27 cellular contexts compared by ENCODE assay signal in genomic region chr6:148457843-148458159, GRCh38.
DNase-seq lines count a peak whose midpoint lies in the region; ATAC-seq, FAIRE-seq and TF ChIP-seq lines count a peak whose summit lies in the region.
"Had no signal": no experiment of that assay in that cellular context is flagged by ENCODE, and none has a peak within 500 bp of the region (broad histone marks: within the 10 kb centered on the region; RNA-seq: fewer than 3 reads in every experiment).

No MANE protein-coding gene starts in this region.

- peaks cover 4% of the 10 kb centered on the region for H3K4me1 Mint-ChIP-seq in activated CD4-positive, alpha-beta T cell treated with anti-CD3 and anti-CD28 coated beads for 36 hours
- H3K4me1 Mint-ChIP-seq in astrocyte (ENCODE audit: low read depth, unreplicated experiment), result peaks cover 12% of the 10 kb centered on the region
- H3K4me1 Mint-ChIP-seq in stimulated activated effector memory CD8-positive, alpha-beta T cell treated with anti-CD3 and anti-CD28 coated beads, Interleukin-12 subunit alpha, Interleukin-12 subunit beta, amount 100 ng/mL, for 72 hours, result no peaks in the 10 kb centered on the region
- H3K4me1 Mint-ChIP-seq: B cell had no signal

- no peak overlapping the region for H3K4me3 ChIP-seq in astrocyte (ENCODE audit: insufficient read depth, low read depth, low read length)
- no peak overlapping the region for H3K4me3 ChIP-seq in hepatocyte
- H3K4me3 ChIP-seq: GM12878, PC-9, SJCRH30 had no signal

- POLR2A ChIA-PET in activated CD4-positive, alpha-beta T cell treated with anti-CD3 and anti-CD28 coated beads for 36 hours (lab: Charles Lee), result no interaction called here

- no peak overlapping the region for H3K4me3 Mint-ChIP-seq in activated CD4-positive, alpha-beta T cell treated with anti-CD3 and anti-CD28 coated beads for 36 hours
- H3K4me3 Mint-ChIP-seq in astrocyte (ENCODE audit: unreplicated experiment), result no peak overlapping the region
- H3K4me3 Mint-ChIP-seq in stimulated activated effector memory CD8-positive, alpha-beta T cell treated with anti-CD3 and anti-CD28 coated beads, Interleukin-12 subunit alpha, Interleukin-12 subunit beta, amount 100 ng/mL, for 72 hours, result no peak overlapping the region
- H3K4me3 Mint-ChIP-seq: B cell; CD8-positive, alpha-beta T cell had no signal

- no peak for TF ChIP-seq CTCF in astrocyte (IDR thresholded peaks at IDR 0.05; ENCODE audit: insufficient read depth, low read depth, low read length)
- TF ChIP-seq CTCF in hepatocyte (IDR thresholded peaks at IDR 0.05; ENCODE audit: poor library complexity), result no peak

- H3K36me3 ChIP-seq in astrocyte (ENCODE audit: insufficient read depth, low read length) (no peaks in the 10 kb centered on the region), hepatocyte (replicated peaks; ENCODE audit: insufficient read depth, low read depth) (no peaks in the 10 kb centered on the region)
- H3K36me3 ChIP-seq: SJCRH30 had no signal

- H3K79me2 ChIP-seq in astrocyte (ENCODE audit: insufficient read depth, low read length), result no peaks in the 10 kb centered on the region
- H3K79me2 ChIP-seq in hepatocyte, result no peaks in the 10 kb centered on the region

- H3K9me3 Mint-ChIP-seq in activated CD4-positive, alpha-beta T cell treated with anti-CD3 and anti-CD28 coated beads for 36 hours (ENCODE audit: low read depth), result no peaks in the 10 kb centered on the region
- H3K9me3 Mint-ChIP-seq in astrocyte (ENCODE audit: unreplicated experiment), result peaks cover 9% of the 10 kb centered on the region
- H3K9me3 Mint-ChIP-seq in stimulated activated effector memory CD8-positive, alpha-beta T cell treated with anti-CD3 and anti-CD28 coated beads, Interleukin-12 subunit alpha, Interleukin-12 subunit beta, amount 100 ng/mL, for 72 hours, result no peaks in the 10 kb centered on the region
- H3K9me3 Mint-ChIP-seq: CD8-positive, alpha-beta T cell had no signal

- H3K27me3 ChIP-seq in astrocyte (ENCODE audit: insufficient read depth, low read length), result no peaks in the 10 kb centered on the region
- H3K27me3 ChIP-seq in hepatocyte, result no peaks in the 10 kb centered on the region
- H3K27me3 ChIP-seq: SJCRH30 had no signal

- H3K27ac Mint-ChIP-seq in activated CD4-positive, alpha-beta T cell treated with anti-CD3 and anti-CD28 coated beads for 36 hours, result no peak overlapping the region
- no peak overlapping the region for H3K27ac Mint-ChIP-seq in astrocyte (ENCODE audit: unreplicated experiment)
- H3K27ac Mint-ChIP-seq in stimulated activated effector memory CD8-positive, alpha-beta T cell treated with anti-CD3 and anti-CD28 coated beads, Interleukin-12 subunit alpha, Interleukin-12 subunit beta, amount 100 ng/mL, for 72 hours, result peak overlapping the region; percentile 77
- H3K27ac Mint-ChIP-seq: B cell; CD8-positive, alpha-beta T cell had no signal

- H4K20me1 ChIP-seq in astrocyte (ENCODE audit: insufficient read depth, low read length) (no peaks in the 10 kb centered on the region), hepatocyte (ENCODE audit: insufficient read depth, poor library complexity, severe bottlenecking) (no peaks in the 10 kb centered on the region)

- H3K9ac ChIP-seq in astrocyte (ENCODE audit: low read length), result no peak overlapping the region

- peak; percentile 20 for DNase-seq in activated CD4-positive, alpha-beta T cell treated with anti-CD3 and anti-CD28 coated beads for 36 hours
- no peak for DNase-seq in activated CD4-positive, alpha-beta T cell treated with anti-CD3 and anti-CD28 coated beads, Interleukin-2, amount 50 U/mL, for 1 hour
- peak; percentile 26 for DNase-seq in stimulated activated CD4-positive, alpha-beta T cell treated with anti-CD3 and anti-CD28 coated beads, Interleukin-1b, Interleukin-23, amount 100 ng/mL, for 48 hours
- DNase-seq in stimulated activated CD4-positive, alpha-beta T cell treated with anti-CD3 and anti-CD28 coated beads, Interleukin-15, amount 100 ng/mL, for 24 hours, result no peak
- DNase-seq in astrocyte (ENCODE audit: low read depth) (no peak), hepatocyte (ENCODE audit: low spot score) (no peak)
- no peak for DNase-seq in stimulated activated effector memory CD8-positive, alpha-beta T cell treated with anti-CD3 and anti-CD28 coated beads, Interleukin-12 subunit alpha, Interleukin-12 subunit beta, amount 100 ng/mL, for 72 hours (ENCODE audit: low spot score in 2 of 2)
- DNase-seq: Caco-2; CD8-positive, alpha-beta T cell; DMS79; GDM1; Kasumi-1; NCI-H1105; NCI-H1436 treated with DMSO at 0.1 percent for 48 hours; NCI-H187 treated with DMSO at 0.1 percent for 48 hours; NCI-H2107; NCI-H524; NCI-H774; NK-92 treated with Interleukin-12 subunit alpha and Interleukin-12 subunit beta, amount 100 ng/mL, for 24 hours; PC-9; SJCRH30 had no signal

- no peak overlapping the region for H3K4me2 ChIP-seq in astrocyte (ENCODE audit: low read length)
- H3K4me2 ChIP-seq in hepatocyte, result no peak overlapping the region
- H3K4me2 ChIP-seq: PC-9 had no signal

- peaks cover 20% of the 10 kb centered on the region for H3K4me1 ChIP-seq in astrocyte (ENCODE audit: insufficient read depth, low read length)
- peaks cover 3% of the 10 kb centered on the region for H3K4me1 ChIP-seq in hepatocyte (ENCODE audit: insufficient read depth)
- H3K4me1 ChIP-seq: Caco-2 had no signal

- H2AFZ ChIP-seq in astrocyte (ENCODE audit: low read depth, low read length) (no peak overlapping the region), hepatocyte (no peak overlapping the region)
- H2AFZ ChIP-seq: PC-9 had no signal

- H3K27ac ChIP-seq in astrocyte (ENCODE audit: low read depth, low read length) (peak overlapping the region; percentile 4), hepatocyte (no peak overlapping the region)
- H3K27ac ChIP-seq: 22Rv1, C4-2B, PC-9, SJCRH30 had no signal

- peaks cover 4% of the 10 kb centered on the region for H3K27me3 Mint-ChIP-seq in activated CD4-positive, alpha-beta T cell treated with anti-CD3 and anti-CD28 coated beads for 36 hours
- H3K27me3 Mint-ChIP-seq in astrocyte (ENCODE audit: low read depth, unreplicated experiment), result no peaks in the 10 kb centered on the region

- intact Hi-C loops in activated CD4-positive, alpha-beta T cell treated with anti-CD3 and anti-CD28 coated beads for 36 hours (cut with DNase I, micrococcal nuclease), result loop anchor here in 1 of 2 experiments (1.0 kb wide), 2 partner anchors 16 to 254 kb away; no protein-coding TSS in a partner anchor

- no peak for FAIRE-seq in astrocyte (lab: Jason Lieb, UNC)
- FAIRE-seq: GM12878 had no signal

- WGBS in hepatocyte (ENCODE audit: low lambda C conversion rate, missing lambda C conversion rate), result 96% methylated on average over 4 of the region's 4 CpGs

- CTCF ChIA-PET in activated CD4-positive, alpha-beta T cell treated with anti-CD3 and anti-CD28 coated beads for 36 hours (lab: Charles Lee), result interaction anchor here (1.2 to 1.4 kb wide), 2 partner anchors 9 to 281 kb away, joined by 4 read pairs; no protein-coding TSS in a partner anchor

- H3K9me3 ChIP-seq in astrocyte (ENCODE audit: insufficient read depth, low read depth, low read length), result no peaks in the 10 kb centered on the region
- no peaks in the 10 kb centered on the region for H3K9me3 ChIP-seq in hepatocyte (ENCODE audit: low read depth)
- H3K9me3 ChIP-seq: Caco-2, SJCRH30 had no signal

- no peaks in the 10 kb centered on the region for H3K9me2 ChIP-seq in hepatocyte (replicated peaks; ENCODE audit: insufficient read depth)

- no peaks in the 10 kb centered on the region for H3K36me3 Mint-ChIP-seq in activated CD4-positive, alpha-beta T cell treated with anti-CD3 and anti-CD28 coated beads for 36 hours (ENCODE audit: low read depth)
- peaks cover 14% of the 10 kb centered on the region for H3K36me3 Mint-ChIP-seq in astrocyte (ENCODE audit: low read depth, unreplicated experiment)
- H3K36me3 Mint-ChIP-seq in stimulated activated effector memory CD8-positive, alpha-beta T cell treated with anti-CD3 and anti-CD28 coated beads, Interleukin-12 subunit alpha, Interleukin-12 subunit beta, amount 100 ng/mL, for 72 hours, result no peaks in the 10 kb centered on the region
- H3K36me3 Mint-ChIP-seq: CD8-positive, alpha-beta T cell had no signal

- no peak for ATAC-seq in activated CD4-positive, alpha-beta T cell treated with anti-CD3 and anti-CD28 coated beads for 36 hours
- no peak for ATAC-seq in stimulated activated effector memory CD8-positive, alpha-beta T cell treated with anti-CD3 and anti-CD28 coated beads, Interleukin-12 subunit alpha, Interleukin-12 subunit beta, amount 100 ng/mL, for 72 hours
- ATAC-seq in HG03432 (IDR thresholded peaks at IDR 0.05; ENCODE audit: unreplicated experiment), result no peak
- ATAC-seq: CD8-positive, alpha-beta T cell; GM12878; Right ventricle myocardium inferior had no signal

Comparison
In these comparisons a context has a peak if more than half of its experiments do, and no peak if none do; other contexts are left out.
1. DNase-seq: peak in activated CD4-positive, alpha-beta T cell treated with anti-CD3 and anti-CD28 coated beads for 36 hours (single experiment) and stimulated activated CD4-positive, alpha-beta T cell treated with anti-CD3 and anti-CD28 coated beads, Interleukin-1b, Interleukin-23, amount 100 ng/mL, for 48 hours (single experiment); none in activated CD4-positive, alpha-beta T cell treated with anti-CD3 and anti-CD28 coated beads, Interleukin-2, amount 50 U/mL, for 1 hour (single experiment), stimulated activated CD4-positive, alpha-beta T cell treated with anti-CD3 and anti-CD28 coated beads, Interleukin-15, amount 100 ng/mL, for 24 hours (single experiment), astrocyte (single experiment), stimulated activated effector memory CD8-positive, alpha-beta T cell treated with anti-CD3 and anti-CD28 coated beads, Interleukin-12 subunit alpha, Interleukin-12 subunit beta, amount 100 ng/mL, for 72 hours (0 of 2) and hepatocyte (single experiment).